8 cellular contexts compared by ENCODE assay signal in genomic region chr10:62811159-62811875, GRCh38. TPM values are rescaled to one million over a fixed set of nuclear protein-coding genes. Genes with fewer than 3 reads are reported as not detected.
DNase-seq lines count a peak whose midpoint lies in the region; ATAC-seq, FAIRE-seq and TF ChIP-seq lines count a peak whose summit lies in the region.

No MANE protein-coding gene starts in this region.

- DNase-seq in activated CD8-positive, alpha-beta T cell treated with anti-CD3 and anti-CD28 coated beads for 36 hours, result peak; percentile 96
- DNase-seq in stimulated activated CD4-positive, alpha-beta T cell treated with anti-CD3 and anti-CD28 coated beads, Interleukin-4, amount 100 ng/mL, for 24 hours, result peak; percentile 87
- DNase-seq in NOMO-1 (lab: John Stamatoyannopoulos, UW; ENCODE audit: unreplicated experiment in 2 of 2) (no peak), HTR-8/SVneo (ENCODE audit: insufficient read length, low spot score) (no peak), coronary artery (ENCODE audit: low spot score) (no peak), left colon (no peak)

- POLR2A ChIA-PET in activated CD8-positive, alpha-beta T cell treated with anti-CD3 and anti-CD28 coated beads for 36 hours (lab: Charles Lee), result interaction anchor here (0.6 to 2.7 kb wide), 10 partner anchors 32 to 174 kb away, joined by 3 to 15 read pairs (median 6); no protein-coding TSS in a partner anchor

- ATAC-seq in GM18870 (IDR thresholded peaks at IDR 0.05; ENCODE audit: unreplicated experiment) (peak; percentile 52), HG02973 (IDR thresholded peaks at IDR 0.05; ENCODE audit: unreplicated experiment) (peak; percentile 42), left colon (no peak)
- peak; percentile 47 for ATAC-seq in activated CD8-positive, alpha-beta T cell treated with anti-CD3 and anti-CD28 coated beads for 36 hours

- intact Hi-C loops in activated CD8-positive, alpha-beta T cell treated with anti-CD3 and anti-CD28 coated beads for 36 hours (cut with micrococcal nuclease), result loop anchor here (1.0 to 2.0 kb wide), 4 partner anchors 33 to 174 kb away; no protein-coding TSS in a partner anchor
- intact Hi-C loops in left colon (cut with DNase I, micrococcal nuclease), result loop anchor here in 1 of 2 donors (10.0 kb wide), 1 partner anchor 343 kb away; no protein-coding TSS in a partner anchor

- no peak for TF ChIP-seq CTCF in activated CD8-positive, alpha-beta T cell treated with anti-CD3 and anti-CD28 coated beads for 36 hours (IDR thresholded peaks at IDR 0.05)
- no peak for TF ChIP-seq CTCF in coronary artery (IDR thresholded peaks at IDR 0.05)

- H3K9me3 Mint-ChIP-seq in activated CD8-positive, alpha-beta T cell treated with anti-CD3 and anti-CD28 coated beads for 36 hours, result no peaks in the 10 kb centered on the region

- H3K4me3 Mint-ChIP-seq in activated CD8-positive, alpha-beta T cell treated with anti-CD3 and anti-CD28 coated beads for 36 hours, result peak overlapping the region; percentile 97

- no peak overlapping the region for H3K4me3 ChIP-seq in coronary artery

- H3K4me1 Mint-ChIP-seq in activated CD8-positive, alpha-beta T cell treated with anti-CD3 and anti-CD28 coated beads for 36 hours (ENCODE audit: low read depth), result peaks cover 73% of the 10 kb centered on the region

- H3K27me3 Mint-ChIP-seq in activated CD8-positive, alpha-beta T cell treated with anti-CD3 and anti-CD28 coated beads for 36 hours, result no peaks in the 10 kb centered on the region

- no peak for FAIRE-seq in HTR-8/SVneo (lab: Jason Lieb, UNC)

- CTCF ChIA-PET in activated CD8-positive, alpha-beta T cell treated with anti-CD3 and anti-CD28 coated beads for 36 hours (lab: Charles Lee), result interaction anchor here (0.9 to 3.1 kb wide), 5 partner anchors 32 to 200 kb away, joined by 3 to 15 read pairs (median 7); no protein-coding TSS in a partner anchor

- no peak overlapping the region for H3K27ac ChIP-seq in coronary artery

- peak overlapping the region; percentile 67 for H3K27ac Mint-ChIP-seq in activated CD8-positive, alpha-beta T cell treated with anti-CD3 and anti-CD28 coated beads for 36 hours

- peaks cover 82% of the 10 kb centered on the region for H3K36me3 Mint-ChIP-seq in activated CD8-positive, alpha-beta T cell treated with anti-CD3 and anti-CD28 coated beads for 36 hours (ENCODE audit: low read depth)

RNA-seq across cellular contexts. Expression of gene EGR2, which starts 4.8 kb away (rescaled TPM):
- 10 to 100 TPM; 45.6 to 46.6 TPM for total RNA-seq in activated CD8-positive, alpha-beta T cell treated with anti-CD3 and anti-CD28 coated beads for 36 hours
- total RNA-seq in left colon, result 1 to 10 TPM; 1.1 to 1.2 TPM

RNA-seq across cellular contexts. Expression of gene ADO, which starts 6.8 kb away (rescaled TPM):
- 10 to 100 TPM; 28.0 to 28.9 TPM for total RNA-seq in activated CD8-positive, alpha-beta T cell treated with anti-CD3 and anti-CD28 coated beads for 36 hours
- 10 to 100 TPM; 11.4 to 12.9 TPM for total RNA-seq in left colon

Comparison
In these comparisons a context has a peak if more than half of its experiments do, and no peak if none do; other contexts are left out.
1. DNase-seq: peak in activated CD8-positive, alpha-beta T cell treated with anti-CD3 and anti-CD28 coated beads for 36 hours (single experiment) and stimulated activated CD4-positive, alpha-beta T cell treated with anti-CD3 and anti-CD28 coated beads, Interleukin-4, amount 100 ng/mL, for 24 hours (single experiment); none in NOMO-1 (0 of 2), HTR-8/SVneo (single experiment), coronary artery (single experiment) and left colon (0 of 2).
2. RNA of gene EGR2, which starts 4.8 kb away (total RNA-seq): 45.6 to 46.6 TPM in activated CD8-positive, alpha-beta T cell treated with anti-CD3 and anti-CD28 coated beads for 36 hours; 1.1 to 1.2 TPM in left colon; every median in the first group is over 10 times any median in the second.